8 cellular contexts compared by ENCODE assay signal in genomic region chr10:104255244-104255981, GRCh38. TPM values are rescaled to one million over a fixed set of nuclear protein-coding genes. Genes with fewer than 3 reads are reported as not detected.
A peak's percentile ranks its signal among the peaks of the same experiment; 100 is the strongest.
DNase-seq lines count a peak whose midpoint lies in the region; ATAC-seq, FAIRE-seq and TF ChIP-seq lines count a peak whose summit lies in the region.

No MANE protein-coding gene starts in this region.

- peak; percentile 40 for ATAC-seq in HG03196 (IDR thresholded peaks at IDR 0.05; ENCODE audit: unreplicated experiment)
- ATAC-seq in HG02588 (IDR thresholded peaks at IDR 0.05; ENCODE audit: unreplicated experiment), result no peak

- intact Hi-C loops in vagina (cut with DNase I), result no loop called here

- peak overlapping the region; percentile 89 to 97 for H3K9ac ChIP-seq in mucosa of rectum (ENCODE audit: low read depth in 1 of 2, low read length in 2 of 2)

- TF ChIP-seq POLR2A in GM12892 (IDR thresholded peaks at IDR 0.05; ENCODE audit: low read depth, low read length) (no peak), vagina (IDR thresholded peaks at IDR 0.05) (peak in 1 of 2 donors; percentile 78)

- H3K27ac ChIP-seq in AG04450 (ENCODE audit: low read depth, low read length) (peak overlapping the region; percentile 95), epithelial cell of prostate (peak overlapping the region; percentile 96), mucosa of rectum (ENCODE audit: low read depth in 2 of 2, low read length in 2 of 2) (peak overlapping the region; percentile 86 to 92), vagina (peak overlapping the region; percentile 98)

- CTCF ChIA-PET in AG04450 (lab: Charles Lee), result interaction anchor here (1.0 to 6.4 kb wide), 6 partner anchors 19 to 368 kb away, joined by 4 to 47 read pairs (median 8); partner anchors contain the start of gene SFR1

- no peaks in the 10 kb centered on the region for H3K9me3 ChIP-seq in AG04450 (ENCODE audit: control insufficient read depth, insufficient read depth, low read length)
- no peaks in the 10 kb centered on the region for H3K9me3 ChIP-seq in mucosa of rectum (ENCODE audit: control insufficient read depth in 2 of 2, low read length in 2 of 2)
- no peaks in the 10 kb centered on the region for H3K9me3 ChIP-seq in vagina

- peak; percentile 71 for FAIRE-seq in GM12892 (lab: Jason Lieb, UNC)

- H3K27me3 ChIP-seq in AG04450 (ENCODE audit: control insufficient read depth, insufficient read depth, low read length) (no peaks in the 10 kb centered on the region), mucosa of rectum (ENCODE audit: control insufficient read depth in 2 of 2, insufficient read depth in 2 of 2, low read length in 2 of 2) (no peaks in the 10 kb centered on the region), vagina (no peaks in the 10 kb centered on the region)

- H3K4me3 ChIP-seq in AG04450 (ENCODE audit: low read depth, low read length) (peak overlapping the region; percentile 85), mucosa of rectum (ENCODE audit: low read length in 2 of 2) (peak overlapping the region; percentile 89 to 90), vagina (peak overlapping the region; percentile 97 to 98)

- H3K4me1 ChIP-seq in mucosa of rectum (ENCODE audit: control insufficient read depth in 2 of 2, insufficient read depth in 2 of 2, low read length in 2 of 2) (peaks cover 19 to 24% of the 10 kb centered on the region in 2 donors), vagina (peaks cover 58% of the 10 kb centered on the region)

- H3K36me3 ChIP-seq in mucosa of rectum (ENCODE audit: control insufficient read depth in 2 of 2, insufficient read depth in 2 of 2, low read length in 2 of 2) (peaks cover 23% of the 10 kb centered on the region in 2 donors), vagina (peaks cover 0 to 29% of the 10 kb centered on the region in 2 donors)

- POLR2A ChIA-PET in AG04450 (lab: Yijun Ruan, JAX), result interaction anchor here (0.7 to 1.7 kb wide), 5 partner anchors 19 to 367 kb away, joined by 4 to 13 read pairs (median 4); partner anchors contain the start of gene SFR1

- DNase-seq in AG04450 (ENCODE audit: low read depth, low spot score) (peak; percentile 37), GM12892 (ENCODE audit: insufficient read length) (no peak), SKM-1 (lab: John Stamatoyannopoulos, UW; ENCODE audit: unreplicated experiment) (peak; percentile 71), epithelial cell of prostate (ENCODE audit: low read depth, low spot score) (no peak), vagina (ENCODE audit: extremely low spot score in 2 of 2) (no peak)

- TF ChIP-seq CTCF in AG04450 (IDR thresholded peaks at IDR 0.05; ENCODE audit: low read depth, low read length), result no peak
- TF ChIP-seq CTCF in vagina (IDR thresholded peaks at IDR 0.05), result no peak

RNA-seq across cellular contexts. Expression of gene GSTO1, which starts 0.7 kb away (rescaled TPM):
- polyA plus RNA-seq in AG04450 (2011; rRNA removed), result 185 and 227 TPM in 2 replicates
- polyA minus RNA-seq in AG04450 (2011; rRNA and poly(A)+ RNA removed), result 29.7 and 40.9 TPM in 2 replicates
- 137 TPM for polyA plus RNA-seq in GM12892 (2012; ENCODE audit: missing spikeins)
- total RNA-seq in vagina, result 69.5 TPM

RNA-seq across cellular contexts. Expression of gene GSTO2, which starts 13.6 kb away (rescaled TPM):
- 1.7 TPM in 2 replicates for polyA plus RNA-seq in AG04450 (2011; rRNA removed)
- polyA minus RNA-seq in AG04450 (2011; rRNA and poly(A)+ RNA removed), result 0.97 and 1.2 TPM in 2 replicates
- 1.2 TPM for polyA plus RNA-seq in GM12892 (2012; ENCODE audit: missing spikeins)
- total RNA-seq in vagina, result 13.8 TPM

RNA-seq across cellular contexts. Expression of gene CFAP43, which starts 23.2 kb away (rescaled TPM):
- 0.07 TPM in 1 of 2 replicates, not detected in the other for polyA plus RNA-seq in AG04450 (2011; rRNA removed)
- not detected in 2 replicates for polyA minus RNA-seq in AG04450 (2011; rRNA and poly(A)+ RNA removed)
- polyA plus RNA-seq in GM12892 (2012; ENCODE audit: missing spikeins), result 0.11 TPM
- 0.25 TPM for total RNA-seq in vagina

Comparison
In these comparisons a context has a peak if more than half of its experiments do, and no peak if none do; other contexts are left out.
1. DNase-seq: peak in AG04450 (single experiment) and SKM-1 (single experiment); none in GM12892 (single experiment), epithelial cell of prostate (single experiment) and vagina (0 of 2).
2. Peak in every context shown above with its lines, with median percentiles within 50 percentile points of each other: H3K27ac ChIP-seq and H3K4me3 ChIP-seq.